Comparison of ENCODE assay signal across 9 cellular contexts in genomic region chr20:59835448-59836395, GRCh38.
DNase-seq lines count a peak whose midpoint lies in the region; ATAC-seq, FAIRE-seq and TF ChIP-seq lines count a peak whose summit lies in the region.
"Had no signal": no experiment of that assay in that cellular context is flagged by ENCODE, and none has a peak within 500 bp of the region (broad histone marks: within the 10 kb centered on the region; RNA-seq: fewer than 3 reads in every experiment).

No MANE protein-coding gene starts in this region.

- peak overlapping the region in 54 of 59 donors; percentile 6 to 55 (median 35) for H3K4me3 ChIP-seq in dorsolateral prefrontal cortex
- no peak overlapping the region for H3K4me3 ChIP-seq in mucosa of descending colon

- intact Hi-C loops in dorsolateral prefrontal cortex (cut with DNase I) (loop anchor here in 1 of 2 donors (10.0 kb wide), 1 partner anchor 241 kb away; no protein-coding TSS in a partner anchor), mucosa of descending colon (cut with DNase I, micrococcal nuclease) (no loop called here)

- TF ChIP-seq CTCF in dorsolateral prefrontal cortex (IDR thresholded peaks at IDR 0.05 in 54 of 56, conservative IDR thresholded peaks at IDR 0.05 in 2 of 56; ENCODE audit: low read depth in 1 of 56, partially characterized antibody in 56 of 56) = no peak
- TF ChIP-seq CTCF in mucosa of descending colon (IDR thresholded peaks at IDR 0.05) = no peak

- no peaks in the 10 kb centered on the region for H3K27me3 ChIP-seq in dorsolateral prefrontal cortex

- peak; percentile 43 for DNase-seq in DMS53 treated with DMSO at 0.1 percent for 48 hours (lab: John Stamatoyannopoulos, UW; ENCODE audit: unreplicated experiment)
- DNase-seq in NCI-H2227 treated with DMSO at 0.1 percent for 48 hours (lab: John Stamatoyannopoulos, UW) = peak; percentile 95
- peak in 6 of 10 donors; percentile 33 to 77 (median 56) for DNase-seq in dorsolateral prefrontal cortex
- DNase-seq in mucosa of descending colon = peak; percentile 50 to 64 (median 56)
- no peak for DNase-seq in stimulated activated CD4-positive, alpha-beta T cell treated with anti-CD3 and anti-CD28 coated beads, Interleukin-4, amount 100 ng/mL, for 1 hour
- DNase-seq in GM19239 (ENCODE audit: insufficient read length, low spot score) = no peak
- DNase-seq: naive thymus-derived CD8-positive, alpha-beta T cell had no signal

- H3K4me1 ChIP-seq in mucosa of descending colon (ENCODE audit: low read depth) = peaks cover 12% of the 10 kb centered on the region

- no peaks in the 10 kb centered on the region for H3K36me3 ChIP-seq in mucosa of descending colon (ENCODE audit: low read depth)

- ATAC-seq in mucosa of descending colon (peak; percentile 86), GM19035 (IDR thresholded peaks at IDR 0.05; ENCODE audit: unreplicated experiment) (no peak), GM21717 (IDR thresholded peaks at IDR 0.05; ENCODE audit: unreplicated experiment) (no peak)

- FAIRE-seq in GM19239 (lab: Jason Lieb, UNC) = no peak

- no peaks in the 10 kb centered on the region for H3K9me3 ChIP-seq in mucosa of descending colon

- H3K27ac ChIP-seq in dorsolateral prefrontal cortex = peak overlapping the region in 42 of 59 donors; percentile 1 to 75 (median 34)

Comparison
In these comparisons a context has a peak if more than half of its experiments do, and no peak if none do; other contexts are left out.
1. DNase-seq: peak in DMS53 treated with DMSO at 0.1 percent for 48 hours (single experiment), NCI-H2227 treated with DMSO at 0.1 percent for 48 hours (single experiment), dorsolateral prefrontal cortex (6 of 10) and mucosa of descending colon (3 of 3); none in stimulated activated CD4-positive, alpha-beta T cell treated with anti-CD3 and anti-CD28 coated beads, Interleukin-4, amount 100 ng/mL, for 1 hour (single experiment) and GM19239 (single experiment).